ENCODE assay signal across 22 cellular contexts in the genomic region with DNA sequence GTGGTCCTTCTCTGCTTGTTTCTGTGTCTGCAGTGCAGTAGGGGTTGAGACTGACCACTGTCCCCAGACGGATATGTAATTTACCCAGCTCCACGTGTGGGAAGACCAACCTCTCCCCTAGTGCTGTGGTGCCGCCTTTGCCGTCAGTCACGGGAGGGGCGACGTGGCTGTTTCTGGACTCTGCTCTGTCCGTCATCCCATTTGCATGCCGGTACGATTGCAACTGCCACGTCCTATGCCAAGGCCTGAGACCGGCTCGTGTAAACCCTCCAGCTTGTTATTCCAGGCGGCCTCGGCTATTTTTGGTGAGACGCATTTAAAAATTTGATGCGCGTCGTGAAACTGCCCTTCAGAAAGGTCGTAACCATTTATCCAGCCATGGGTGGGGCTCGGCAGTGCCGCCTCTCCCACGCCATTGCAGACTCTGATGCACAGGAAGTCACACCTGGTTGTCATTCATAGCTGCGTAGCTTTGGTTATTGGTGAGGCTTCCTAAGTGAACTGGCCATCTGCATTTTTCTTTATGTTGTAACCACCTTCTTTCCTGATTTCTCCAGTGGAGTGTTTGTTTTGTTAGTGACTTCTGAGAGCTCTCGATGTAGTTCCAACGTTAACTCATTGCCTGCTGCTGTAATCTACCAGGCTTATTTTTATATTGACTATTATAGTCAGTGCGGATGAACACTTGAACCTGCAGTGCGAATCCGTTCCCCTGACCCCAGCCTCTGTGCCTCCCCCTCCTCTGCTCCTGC.
A peak's percentile ranks its signal among the peaks of the same experiment; 100 is the strongest.
DNase-seq lines count a peak whose midpoint lies in the region; ATAC-seq and TF ChIP-seq lines count a peak whose summit lies in the region.
"Had no signal": no experiment of that assay in that cellular context is flagged by ENCODE, and none has a peak within 500 bp of the region (broad histone marks: within the 10 kb centered on the region; RNA-seq: fewer than 3 reads in every experiment).

No MANE protein-coding gene starts in this region.

- H3K9me3 Mint-ChIP-seq in type B pancreatic cell = peaks cover 11% of the 10 kb centered on the region
- H3K9me3 Mint-ChIP-seq: activated CD8-positive, alpha-beta T cell treated with anti-CD3 and anti-CD28 coated beads for 36 hours; activated naive CD4-positive, alpha-beta T cell treated with anti-CD3 and anti-CD28 coated beads for 36 hours; naive thymus-derived CD8-positive, alpha-beta T cell had no signal

- H3K4me3 Mint-ChIP-seq in type B pancreatic cell = peak overlapping the region; percentile 63
- H3K4me3 Mint-ChIP-seq: activated CD8-positive, alpha-beta T cell treated with anti-CD3 and anti-CD28 coated beads for 36 hours; activated naive CD4-positive, alpha-beta T cell treated with anti-CD3 and anti-CD28 coated beads for 36 hours; B cell; naive thymus-derived CD8-positive, alpha-beta T cell had no signal

- 85% methylated on average over 29 of the region's 29 CpGs for WGBS in heart right ventricle, 2 donors
- WGBS in lung, 2 donors = 60 to 79% methylated on average over 29 of the region's 29 CpGs

- TF ChIP-seq CTCF in heart right ventricle (IDR thresholded peaks at IDR 0.05) (no peak), lung (IDR thresholded peaks at IDR 0.05; ENCODE audit: control extremely low read depth, extremely low read depth) (no peak), type B pancreatic cell (conservative IDR thresholded peaks at IDR 0.05) (no peak)

- H3K27ac Mint-ChIP-seq in type B pancreatic cell = peak overlapping the region; percentile 89
- H3K27ac Mint-ChIP-seq: activated CD8-positive, alpha-beta T cell treated with anti-CD3 and anti-CD28 coated beads for 36 hours; activated naive CD4-positive, alpha-beta T cell treated with anti-CD3 and anti-CD28 coated beads for 36 hours; B cell had no signal

- H3K4me1 Mint-ChIP-seq in type B pancreatic cell (ENCODE audit: unreplicated experiment) = peaks cover 28% of the 10 kb centered on the region
- H3K4me1 Mint-ChIP-seq: B cell had no signal

- H3K9me3 ChIP-seq in heart right ventricle (no peaks in the 10 kb centered on the region), lung (ENCODE audit: control insufficient read depth in 2 of 2, insufficient read depth in 1 of 2, low read length in 1 of 2) (no peaks in the 10 kb centered on the region)
- H3K9me3 ChIP-seq: tibial artery had no signal

- H3K4me3 ChIP-seq in heart right ventricle (no peak overlapping the region), lung (no peak overlapping the region)
- H3K4me3 ChIP-seq: GM23248, skin epidermis, tibial artery had no signal

- DNase-seq in NCI-H526 (lab: John Stamatoyannopoulos, UW) (peak; percentile 69 to 89), heart right ventricle (peak in 1 of 2 donors; percentile 46), lung (ENCODE audit: low spot score) (peak; percentile 46), type B pancreatic cell (ENCODE audit: extremely low spot score, unreplicated experiment) (no peak), MV-4-11 (lab: John Stamatoyannopoulos, UW) (no peak)
- DNase-seq: activated CD8-positive, alpha-beta T cell treated with anti-CD3 and anti-CD28 coated beads for 36 hours; activated naive CD4-positive, alpha-beta T cell treated with anti-CD3 and anti-CD28 coated beads for 36 hours; activated T-cell treated with anti-CD3 and anti-CD28 coated beads, Interleukin-2, amount 50 U/mL, for 1 hour; amygdala; caudate nucleus; GM23248; mesendoderm; naive thymus-derived CD8-positive, alpha-beta T cell; NCI-H1930; RPMI8226; stimulated activated naive CD4-positive, alpha-beta T cell treated with Interleukin-2 at 50 U/mL for 16 hours; tibial artery had no signal

- H3K36me3 ChIP-seq in heart right ventricle (peaks cover 0 to 19% (median 0%) of the 10 kb centered on the region in 9 donors), lung (ENCODE audit: control insufficient read depth in 2 of 2, insufficient read depth in 2 of 2, low read length in 2 of 2) (no peaks in the 10 kb centered on the region)
- H3K36me3 ChIP-seq: tibial artery had no signal

- intact Hi-C loops in heart right ventricle (cut with DNase I) = loop anchor here in 2 of 10 donors (1.0 to 5.0 kb wide), 2 partner anchors 33 to 76 kb away; a partner anchor contains a TSS

- no peaks in the 10 kb centered on the region for H3K27me3 Mint-ChIP-seq in type B pancreatic cell
- H3K27me3 Mint-ChIP-seq: activated CD8-positive, alpha-beta T cell treated with anti-CD3 and anti-CD28 coated beads for 36 hours had no signal

- H3K36me3 Mint-ChIP-seq in type B pancreatic cell = no peaks in the 10 kb centered on the region
- H3K36me3 Mint-ChIP-seq: naive thymus-derived CD8-positive, alpha-beta T cell had no signal

- ATAC-seq in heart right ventricle = peak in 7 of 8 donors; percentile 34 to 84 (median 50)
- ATAC-seq in lung (ENCODE audit: insufficient read depth, low FRiP score) = peak; percentile 29
- ATAC-seq in GM19023 (IDR thresholded peaks at IDR 0.05; ENCODE audit: unreplicated experiment) = no peak
- ATAC-seq in GM18861 (IDR thresholded peaks at IDR 0.05; ENCODE audit: unreplicated experiment) = no peak
- ATAC-seq: activated CD8-positive, alpha-beta T cell treated with anti-CD3 and anti-CD28 coated beads for 36 hours; naive thymus-derived CD8-positive, alpha-beta T cell had no signal

- H3K4me1 ChIP-seq in heart right ventricle (peaks cover 0 to 3% (median 0%) of the 10 kb centered on the region in 9 donors), lung (ENCODE audit: control insufficient read depth in 2 of 2, insufficient read depth in 2 of 2, low read length in 2 of 2) (peaks cover 0 to 2% of the 10 kb centered on the region in 2 donors)
- H3K4me1 ChIP-seq: tibial artery had no signal

- H3K27ac ChIP-seq in heart right ventricle = peak overlapping the region in 2 of 10 donors; percentile 51 to 70
- peak overlapping the region in 1 of 2 donors; percentile 78 for H3K27ac ChIP-seq in lung (ENCODE audit: low read depth in 1 of 2, low read length in 1 of 2)
- H3K27ac ChIP-seq: GM23248, HL-60, skin epidermis, tibial artery had no signal

- no peaks in the 10 kb centered on the region for H3K27me3 ChIP-seq in heart right ventricle
- H3K27me3 ChIP-seq in lung (ENCODE audit: control insufficient read depth, insufficient read depth) = no peaks in the 10 kb centered on the region
- H3K27me3 ChIP-seq: tibial artery had no signal

Comparison
In these comparisons a context has a peak if more than half of its experiments do, and no peak if none do; other contexts are left out.
1. DNase-seq: peak in NCI-H526 (2 of 2) and lung (single experiment); none in type B pancreatic cell (single experiment) and MV-4-11 (single experiment).
2. ATAC-seq: peak in heart right ventricle (7 of 8) and lung (single experiment); none in GM19023 (single experiment) and GM18861 (single experiment).